8 cellular contexts compared by ENCODE assay signal in the genomic region with DNA sequence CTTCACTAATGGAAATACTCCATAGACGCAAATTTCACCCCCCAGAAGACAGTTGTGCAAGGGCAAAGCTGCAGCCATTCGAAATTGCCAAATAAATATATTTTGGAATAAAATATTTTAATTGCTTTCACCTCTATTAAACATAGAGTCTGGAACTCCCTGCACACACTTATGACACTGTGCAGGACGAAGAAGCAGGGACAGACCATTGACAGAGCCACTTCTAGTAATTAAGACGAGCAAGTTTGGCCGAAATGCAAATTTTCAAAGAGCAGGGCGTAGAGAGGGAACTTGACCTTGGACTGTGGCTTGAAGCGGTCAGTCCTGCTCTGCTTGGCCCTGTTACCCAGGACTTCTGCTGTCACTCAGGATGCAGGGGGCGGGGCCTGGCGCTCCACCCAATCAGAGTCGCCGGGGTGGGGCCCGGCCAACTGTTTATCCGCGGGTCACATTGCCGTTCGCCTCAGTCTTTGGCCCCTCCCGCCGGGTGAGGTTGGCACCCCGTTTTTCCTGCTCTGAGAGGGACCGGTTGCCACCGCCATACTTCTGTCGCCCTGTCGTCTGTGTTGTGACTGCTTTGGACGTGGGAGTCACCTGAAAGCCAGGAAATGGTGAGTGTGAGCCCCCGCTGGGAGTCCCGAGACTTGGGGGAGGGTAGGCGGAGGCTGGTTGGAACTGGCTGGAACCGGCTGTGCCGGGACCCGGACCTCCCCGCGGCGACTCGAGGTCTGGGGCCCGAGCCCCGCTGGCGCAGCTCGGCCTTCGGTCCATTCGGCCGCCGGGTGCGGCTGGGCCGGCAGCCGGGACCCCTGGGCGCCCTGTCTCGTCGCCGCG. TPM values are rescaled to one million over a fixed set of nuclear protein-coding genes. Genes with fewer than 3 reads are reported as not detected.
DNase-seq lines count a peak whose midpoint lies in the region; ATAC-seq and TF ChIP-seq lines count a peak whose summit lies in the region.

A gene (plus strand): TSS at position 466 of the 834 bp plus-strand sequence. CDS start 143 bp downstream, at position 609.

- H3K27ac ChIP-seq in AG04450 (ENCODE audit: low read depth, low read length) (peak within 1 kb of the TSS; percentile 77), right cardiac atrium (ENCODE audit: low read length) (peak within 1 kb of the TSS; percentile 83), transverse colon (peak within 1 kb of the TSS; percentile 91 to 95 (median 92))

- TF ChIP-seq POLR2A in transverse colon (IDR thresholded peaks at IDR 0.05) = peak; percentile 97

- ATAC-seq in GM19025 (IDR thresholded peaks at IDR 0.05; ENCODE audit: low read depth, unreplicated experiment) (peak; percentile 72), right cardiac atrium (peak; percentile 99)

- CTCF ChIA-PET in AG04450 (lab: Charles Lee) = interaction anchor here (0.6 to 1.8 kb wide), 3 partner anchors 27 to 567 kb away, joined by 4 to 7 read pairs (median 4); no protein-coding TSS in a partner anchor

- DNase-seq in AG04450 (ENCODE audit: low read depth, low spot score) (peak; percentile 57), HK-2 (ENCODE audit: unreplicated experiment) (peak; percentile 76), T-helper 1 cell (peak; percentile 33 to 65 (median 55)), anterior cingulate cortex (lab: John Stamatoyannopoulos, UW) (peak; percentile 26 to 98 (median 93)), right cardiac atrium (peak; percentile 97 to 99 (median 99)), posterior vena cava (ENCODE audit: low spot score) (peak; percentile 99), transverse colon (peak; percentile 98)

- TF ChIP-seq CTCF in AG04450 (IDR thresholded peaks at IDR 0.05; ENCODE audit: low read depth, low read length) (no peak), transverse colon (IDR thresholded peaks at IDR 0.05) (no peak)

- intact Hi-C loops in right cardiac atrium (cut with DNase I) (no loop called here), posterior vena cava (cut with DNase I) (loop anchor here in 1 of 2 donors (5.0 to 10.0 kb wide), 2 partner anchors 78 to 1720 kb away; a partner anchor contains a TSS), transverse colon (cut with DNase I; ENCODE audit: low total_unique reads) (no loop called here)

- H3K36me3 ChIP-seq in transverse colon = peaks cover 0 to 15% (median 5%) of the 10 kb centered on the region in 4 donors

- 2% methylated on average over 50 of the region's 50 CpGs for WGBS in right cardiac atrium
- 3 to 18% methylated on average over 4 to 49 of the region's 50 CpGs for WGBS in transverse colon (ENCODE audit: low coverage in 1 of 2), 2 donors

- H3K4me3 ChIP-seq in AG04450 (ENCODE audit: low read depth, low read length) (peak within 1 kb of the TSS; percentile 97), right cardiac atrium (ENCODE audit: low read length) (peak within 1 kb of the TSS; percentile 61), transverse colon (peak within 1 kb of the TSS; percentile 65 to 87 (median 80))

- H3K4me1 ChIP-seq in right cardiac atrium (ENCODE audit: control insufficient read depth, insufficient read depth, low read length) (peaks cover 2% of the 10 kb centered on the region), transverse colon (peaks cover 4 to 19% (median 6%) of the 10 kb centered on the region in 4 donors)

- H3K9me3 ChIP-seq in AG04450 (ENCODE audit: control insufficient read depth, insufficient read depth, low read length) (peaks cover 45% of the 10 kb centered on the region), right cardiac atrium (ENCODE audit: control insufficient read depth, low read length) (no peaks in the 10 kb centered on the region), transverse colon (peaks cover 22 to 36% of the 10 kb centered on the region in 2 donors)

- no peak for TF ChIP-seq EP300 in transverse colon (IDR thresholded peaks at IDR 0.05; ENCODE audit: low read depth)

- H3K27me3 ChIP-seq in AG04450 (ENCODE audit: control insufficient read depth, insufficient read depth, low read length) (no peaks in the 10 kb centered on the region), right cardiac atrium (ENCODE audit: control insufficient read depth, insufficient read depth) (no peaks in the 10 kb centered on the region), transverse colon (no peaks in the 10 kb centered on the region)

- in situ Hi-C loops in transverse colon (cut with MboI; ENCODE audit: low pct_ligation_motif_present in 1 of 4, low pct_unique_long_range_greater_than_20kb in 1 of 4, low sequenced_read_pairs in 3 of 4) = no loop called here

- POLR2A ChIA-PET in AG04450 (lab: Yijun Ruan, JAX) = interaction anchor here (0.6 to 1.1 kb wide), 4 partner anchors 9 to 418 kb away, joined by 3 to 4 read pairs (median 4); a partner anchor contains a TSS

RNA-seq across cellular contexts. Expression of the gene that starts here (rescaled TPM):
- polyA plus RNA-seq in AG04450 (2011; rRNA removed) (4.5 and 6.9 TPM in 2 replicates), right cardiac atrium (5.6 TPM)
- polyA minus RNA-seq in AG04450 (2011; rRNA and poly(A)+ RNA removed) = 7.0 and 10.1 TPM in 2 replicates
- total RNA-seq in right cardiac atrium (10 to 100 TPM in 3 of 4 donors, 1 to 10 TPM in 1; 9.6 to 14.7 (median 13.6) TPM), posterior vena cava (10 to 100 TPM in 1 of 2 donors, 1 to 10 TPM in 1; 7.8 to 14.9 TPM), transverse colon (10 to 100 TPM in 3 of 4 donors, 1 to 10 TPM in 1; 8.6 to 15.3 (median 12.5) TPM)

Comparison
In these comparisons a context has a peak if more than half of its experiments do, and no peak if none do; other contexts are left out.
1. Peak in every context shown above with its lines: DNase-seq, ATAC-seq, H3K4me3 ChIP-seq and H3K27ac ChIP-seq.